ENCODE assay signal across 8 cellular contexts in genomic region chr19:15195381-15195964, GRCh38. TPM values are rescaled to one million over a fixed set of nuclear protein-coding genes. Genes with fewer than 3 reads are reported as not detected.
A peak's percentile ranks its signal among the peaks of the same experiment; 100 is the strongest.
DNase-seq lines count a peak whose midpoint lies in the region; ATAC-seq and TF ChIP-seq lines count a peak whose summit lies in the region.

No MANE protein-coding gene starts in this region.

- H3K4me1 ChIP-seq in mammary epithelial cell (ENCODE audit: insufficient read depth, low read length) (peaks cover 14% of the 10 kb centered on the region), upper lobe of left lung (peaks cover 20 to 36% (median 24%) of the 10 kb centered on the region in 4 donors)

- no peak for TF ChIP-seq EP300 in upper lobe of left lung (IDR thresholded peaks at IDR 0.05)

- CTCF ChIA-PET in mammary epithelial cell (lab: Charles Lee; ENCODE audit: low non-redundant PET), result interaction anchor here (0.6 to 0.7 kb wide), 2 partner anchors 55 to 176 kb away, joined by 3 to 11 read pairs; no protein-coding TSS in a partner anchor

- H3K9ac ChIP-seq in mammary epithelial cell (ENCODE audit: insufficient read depth, low read length), result peak overlapping the region; percentile 1

- H3K27ac ChIP-seq in mammary epithelial cell (ENCODE audit: insufficient read depth, low read depth, low read length) (no peak overlapping the region), upper lobe of left lung (peak overlapping the region; percentile 60 to 87 (median 68))

- intact Hi-C loops in mammary epithelial cell (cut with micrococcal nuclease), result loop anchor here (10.0 kb wide), 1 partner anchor 249 kb away; the partner anchor contains the start of gene WIZ

- no peak for TF ChIP-seq POLR2A in NB4 (IDR thresholded peaks at IDR 0.05; ENCODE audit: extremely low read depth, insufficient read length)
- TF ChIP-seq POLR2A in upper lobe of left lung (IDR thresholded peaks at IDR 0.05), result peak in 1 of 4 donors; percentile 33

- H3K9me3 ChIP-seq in mammary epithelial cell (replicated peaks; ENCODE audit: insufficient read depth, low read length), result no peaks in the 10 kb centered on the region
- H3K9me3 ChIP-seq in upper lobe of left lung, result no peaks in the 10 kb centered on the region

- TF ChIP-seq CTCF in NB4 (IDR thresholded peaks at IDR 0.05; ENCODE audit: low read depth, low read length), result no peak
- peak in 1 of 2 donors; percentile 25 for TF ChIP-seq CTCF in mammary epithelial cell (conservative IDR thresholded peaks at IDR 0.05 in 1 of 2, IDR thresholded peaks at IDR 0.05 in 1 of 2; ENCODE audit: extremely low read depth in 1 of 2, insufficient read depth in 1 of 2, low read depth in 1 of 2, low read length in 2 of 2)
- peak in 1 of 6 experiments; percentile 27 for TF ChIP-seq CTCF in upper lobe of left lung (IDR thresholded peaks at IDR 0.05)

- dilution Hi-C loops in mammary epithelial cell (cut with HindIII; ENCODE audit: low sequenced_read_pairs), result no loop called here

- no peaks in the 10 kb centered on the region for H3K36me3 ChIP-seq in mammary epithelial cell (ENCODE audit: insufficient read depth, low read length)
- peaks cover 0 to 3% (median 0%) of the 10 kb centered on the region in 4 donors for H3K36me3 ChIP-seq in upper lobe of left lung

- H2AFZ ChIP-seq in mammary epithelial cell (ENCODE audit: low read depth, low read length), result peak overlapping the region; percentile 84

- peak overlapping the region; percentile 93 for H3K4me2 ChIP-seq in mammary epithelial cell (ENCODE audit: insufficient read depth, low read depth, low read length)

- ATAC-seq in left lobe of liver (peak; percentile 19), upper lobe of left lung (ENCODE audit: low FRiP score in 2 of 2) (peak; percentile 55 to 62)

- no TSS peak for BruUV-seq in mammary epithelial cell (replicated peaks; lab: Mats Ljungman, UMichigan)

- DNase-seq in ELR (ENCODE audit: low read depth) (peak; percentile 73), NB4 (ENCODE audit: low read depth) (peak; percentile 55), mammary epithelial cell (peak; percentile 80), left lobe of liver (ENCODE audit: low spot score) (no peak), upper lobe of left lung (peak; percentile 69 to 93), cerebellum (ENCODE audit: low spot score) (no peak), NCI-H2081 treated with DMSO at 0.1 percent for 48 hours (lab: John Stamatoyannopoulos, UW) (no peak), COLO829 (ENCODE audit: low spot score) (no peak)

- H3K4me3 ChIP-seq in NB4 (ENCODE audit: low read depth, low read length) (no peak overlapping the region), mammary epithelial cell (replicated peaks in 1 of 3; ENCODE audit: insufficient read depth in 1 of 3, low read depth in 2 of 3, low read length in 3 of 3) (peak overlapping the region; percentile 31 to 50 (median 47)), upper lobe of left lung (peak overlapping the region in 3 of 4 donors; percentile 49 to 57 (median 54))

- no peaks in the 10 kb centered on the region for H3K27me3 ChIP-seq in mammary epithelial cell (ENCODE audit: insufficient read depth, low read length)
- peaks cover 0 to 21% (median 15%) of the 10 kb centered on the region in 4 donors for H3K27me3 ChIP-seq in upper lobe of left lung

- no peaks in the 10 kb centered on the region for H3K79me2 ChIP-seq in mammary epithelial cell (ENCODE audit: insufficient read depth, low read length)

- no peaks in the 10 kb centered on the region for H4K20me1 ChIP-seq in mammary epithelial cell (ENCODE audit: insufficient read depth, low read length)

- 0% methylated on average over 1 of the region's 61 CpGs for WGBS in mammary epithelial cell (ENCODE audit: low coverage, missing lambda C conversion rate)
- 3% methylated on average over 8 to 28 of the region's 61 CpGs for WGBS in upper lobe of left lung, 2 donors

- in situ Hi-C loops in mammary epithelial cell (cut with MboI; ENCODE audit: low sequenced_read_pairs in 2 of 2), result no loop called here

RNA-seq across cellular contexts. Expression of gene NOTCH3, which starts 5.3 kb away (rescaled TPM):
- total RNA-seq in mammary epithelial cell (10 to 100 TPM; 15.1 to 44.7 TPM), left lobe of liver (4.6 TPM), upper lobe of left lung (10 to 100 TPM; 23.9 to 56.6 (median 43.1) TPM), cerebellum (28.7 TPM)
- 7.3 TPM for polyA plus RNA-seq in mammary epithelial cell
- 50.0 TPM for polyA minus RNA-seq in mammary epithelial cell

RNA-seq across cellular contexts. Expression of gene EPHX3, which starts 36.8 kb away (rescaled TPM):
- total RNA-seq in mammary epithelial cell (under 1 TPM; 0.17 to 0.47 TPM), left lobe of liver (0.15 TPM), upper lobe of left lung (1 to 10 TPM; 2.0 to 4.8 (median 2.3) TPM), cerebellum (0.18 TPM)
- polyA plus RNA-seq in mammary epithelial cell, result 0.06 TPM
- not detected for polyA minus RNA-seq in mammary epithelial cell

Comparison
In these comparisons a context has a peak if more than half of its experiments do, and no peak if none do; other contexts are left out.
1. DNase-seq: peak in ELR (single experiment), NB4 (single experiment), mammary epithelial cell (single experiment) and upper lobe of left lung (2 of 2); none in left lobe of liver (single experiment), cerebellum (single experiment), NCI-H2081 treated with DMSO at 0.1 percent for 48 hours (single experiment) and COLO829 (single experiment).